Comparison of ENCODE assay signal across 27 cellular contexts in genomic region chr7:68700414-68700813, GRCh38.
DNase-seq lines count a peak whose midpoint lies in the region; ATAC-seq and TF ChIP-seq lines count a peak whose summit lies in the region.
"Had no signal": no experiment of that assay in that cellular context is flagged by ENCODE, and none has a peak within 500 bp of the region (broad histone marks: within the 10 kb centered on the region; RNA-seq: fewer than 3 reads in every experiment).

No MANE protein-coding gene starts in this region.

- H3K79me2 ChIP-seq in SK-N-SH (ENCODE audit: insufficient read depth) = no peaks in the 10 kb centered on the region
- H3K79me2 ChIP-seq in fibroblast of lung (ENCODE audit: control insufficient read depth, insufficient read depth, low read length) = no peaks in the 10 kb centered on the region

- H3K36me3 ChIP-seq in SK-N-SH (replicated peaks in 1 of 2; ENCODE audit: control insufficient read depth in 1 of 2, insufficient read depth in 2 of 2, low read length in 1 of 2) (no peaks in the 10 kb centered on the region), fibroblast of lung (ENCODE audit: control insufficient read depth, insufficient read depth, low read length) (no peaks in the 10 kb centered on the region)
- no peaks in the 10 kb centered on the region for H3K36me3 ChIP-seq in naive thymus-derived CD4-positive, alpha-beta T cell (ENCODE audit: control insufficient read depth in 2 of 3, insufficient read depth in 3 of 3, low read length in 3 of 3)

- no peak overlapping the region for H3K27ac Mint-ChIP-seq in naive thymus-derived CD4-positive, alpha-beta T cell
- H3K27ac Mint-ChIP-seq: activated B cell treated with CpG ODN at 0.5 μM for 24 hours; activated naive CD4-positive, alpha-beta T cell treated with anti-CD3 and anti-CD28 coated beads, Interleukin-2, amount 50 U/mL, for 24 hours; CD4-positive, CD25-positive, alpha-beta regulatory T cell; natural killer cell had no signal

- H3K27ac ChIP-seq in SK-N-SH (ENCODE audit: low read depth in 2 of 2, low read length in 1 of 2) (peak overlapping the region in 1 of 2 experiments; percentile 97; a peak in 2 of 4 replicates), fibroblast of lung (ENCODE audit: insufficient read depth, low read length) (no peak overlapping the region)
- no peak overlapping the region for H3K27ac ChIP-seq in naive thymus-derived CD4-positive, alpha-beta T cell (ENCODE audit: low read depth, low read length)
- H3K27ac ChIP-seq: dorsolateral prefrontal cortex had no signal

- H3K4me3 Mint-ChIP-seq in naive thymus-derived CD4-positive, alpha-beta T cell = no peak overlapping the region
- H3K4me3 Mint-ChIP-seq: activated B cell treated with CpG ODN at 0.5 μM for 24 hours; activated naive CD4-positive, alpha-beta T cell treated with anti-CD3 and anti-CD28 coated beads, Interleukin-2, amount 50 U/mL, for 24 hours; CD4-positive, CD25-positive, alpha-beta regulatory T cell; natural killer cell had no signal

- peak overlapping the region; percentile 78; the same call in 1 of the 2 replicates for H3K9ac ChIP-seq in SK-N-SH
- H3K9ac ChIP-seq in fibroblast of lung (ENCODE audit: insufficient read depth, low read length) = no peak overlapping the region

- H3K4me1 ChIP-seq in SK-N-SH (ENCODE audit: control insufficient read depth in 1 of 2, insufficient read depth in 2 of 2, low read depth in 1 of 2, low read length in 1 of 2) = peaks cover 15 to 29% of the 10 kb centered on the region in 2 experiments; a peak in 3 of 4 replicates
- H3K4me1 ChIP-seq in fibroblast of lung (ENCODE audit: control insufficient read depth, extremely low read depth, insufficient read depth, low read length) = peaks cover 13% of the 10 kb centered on the region
- H3K4me1 ChIP-seq in naive thymus-derived CD4-positive, alpha-beta T cell (ENCODE audit: control insufficient read depth in 2 of 2, insufficient read depth in 2 of 2, low read length in 2 of 2) = no peaks in the 10 kb centered on the region

- H3K4me1 Mint-ChIP-seq in naive thymus-derived CD4-positive, alpha-beta T cell = no peaks in the 10 kb centered on the region
- H3K4me1 Mint-ChIP-seq: activated B cell treated with CpG ODN at 0.5 μM for 24 hours; activated naive CD4-positive, alpha-beta T cell treated with anti-CD3 and anti-CD28 coated beads, Interleukin-2, amount 50 U/mL, for 24 hours; CD4-positive, CD25-positive, alpha-beta regulatory T cell; natural killer cell had no signal

- H3K4me3 ChIP-seq in SK-N-SH (ENCODE audit: low read depth in 2 of 2, low read length in 1 of 2) (no peak overlapping the region), fibroblast of lung (replicated peaks in 1 of 4; ENCODE audit: control extremely low read depth in 1 of 4, insufficient read depth in 1 of 4, low read depth in 3 of 4, low read length in 4 of 4) (no peak overlapping the region), skeletal muscle cell (ENCODE audit: low read depth, low read length) (no peak overlapping the region)
- no peak overlapping the region for H3K4me3 ChIP-seq in naive thymus-derived CD4-positive, alpha-beta T cell (ENCODE audit: low read length)
- H3K4me3 ChIP-seq: dorsolateral prefrontal cortex had no signal

- TF ChIP-seq CTCF in SK-N-SH (IDR thresholded peaks at IDR 0.05) (no peak), fibroblast of lung (conservative IDR thresholded peaks at IDR 0.05 in 1 of 2, IDR thresholded peaks at IDR 0.05 in 1 of 2; ENCODE audit: low read depth in 1 of 2, low read length in 2 of 2) (no peak)

- peak overlapping the region; percentile 63; the same call in 1 of the 2 replicates for H3K4me2 ChIP-seq in SK-N-SH
- H3K4me2 ChIP-seq in fibroblast of lung (ENCODE audit: extremely low read depth, insufficient read depth, low read length) = no peak overlapping the region

- no peak for TF ChIP-seq RAD21 in SK-N-SH (IDR thresholded peaks at IDR 0.05; ENCODE audit: low read length)

- TF ChIP-seq EP300 in SK-N-SH (IDR thresholded peaks at IDR 0.05; ENCODE audit: borderline replicate concordance in 1 of 2, low read depth in 1 of 2, low read length in 1 of 2) = no peak

- peaks cover 37% of the 10 kb centered on the region for H3F3A ChIP-seq in SK-N-SH (replicated peaks; ENCODE audit: insufficient read depth)

- H3K9me3 Mint-ChIP-seq in naive thymus-derived CD4-positive, alpha-beta T cell = peaks cover 6 to 39% (median 12%) of the 10 kb centered on the region in 11 donors

- ATAC-seq in naive thymus-derived CD4-positive, alpha-beta T cell = no peak
- ATAC-seq in HG03159 (IDR thresholded peaks at IDR 0.05; ENCODE audit: unreplicated experiment) = no peak
- ATAC-seq: natural killer cell, Panc1 had no signal

- H4K20me1 ChIP-seq in SK-N-SH (ENCODE audit: insufficient read depth) = no peaks in the 10 kb centered on the region
- no peaks in the 10 kb centered on the region for H4K20me1 ChIP-seq in fibroblast of lung (ENCODE audit: control insufficient read depth, extremely low read depth, insufficient read depth, low read length)

- no peaks in the 10 kb centered on the region for H3K9me2 ChIP-seq in SK-N-SH

- no peaks in the 10 kb centered on the region for H3K36me3 Mint-ChIP-seq in naive thymus-derived CD4-positive, alpha-beta T cell
- H3K36me3 Mint-ChIP-seq: activated naive CD4-positive, alpha-beta T cell treated with anti-CD3 and anti-CD28 coated beads, Interleukin-2, amount 50 U/mL, for 24 hours; CD4-positive, CD25-positive, alpha-beta regulatory T cell; natural killer cell had no signal

- DNase-seq in H4 (ENCODE audit: low spot score) (peak; percentile 56), SK-N-SH (no peak), fibroblast of lung (ENCODE audit: low read depth in 2 of 2) (peak; percentile 25 to 68), skeletal muscle cell (ENCODE audit: low read depth) (peak; percentile 74), HEK293T (ENCODE audit: extremely low spot score) (no peak)
- no peak for DNase-seq in naive thymus-derived CD4-positive, alpha-beta T cell
- DNase-seq: activated B cell treated with CpG ODN at 0.5 μM for 24 hours; activated CD4-positive, alpha-beta T cell treated with anti-CD3 and anti-CD28 coated beads, Interleukin-2, amount 50 U/mL, for 48 hours; anterior cingulate cortex; CD4-positive, CD25-positive, alpha-beta regulatory T cell; central memory CD4-positive, alpha-beta T cell; dorsolateral prefrontal cortex; Karpas-422; midbrain; MV-4-11; natural killer cell; NCI-H1436 treated with DMSO at 0.1 percent for 48 hours; NCI-H2107; NCI-H524; NK-92 treated with Interleukin-12 subunit alpha and Interleukin-12 subunit beta, amount 100 ng/mL, for 24 hours; retina; stimulated activated CD4-positive, alpha-beta T cell treated with anti-CD3 and anti-CD28 coated beads, Interleukin-2, amount 100 ng/mL, for 24 hours; T-helper 1 cell; trophoblast cell had no signal

- H3K27me3 Mint-ChIP-seq in naive thymus-derived CD4-positive, alpha-beta T cell = peaks cover 0 to 5% (median 0%) of the 10 kb centered on the region in 5 donors
- H3K27me3 Mint-ChIP-seq: activated B cell treated with CpG ODN at 0.5 μM for 24 hours; activated naive CD4-positive, alpha-beta T cell treated with anti-CD3 and anti-CD28 coated beads, Interleukin-2, amount 50 U/mL, for 24 hours; CD4-positive, CD25-positive, alpha-beta regulatory T cell had no signal

- 58% methylated on average over 3 of the region's 3 CpGs for WGBS in SK-N-SH (ENCODE audit: low lambda C conversion rate)

- H2AFZ ChIP-seq in SK-N-SH (ENCODE audit: low read depth) (no peak overlapping the region), fibroblast of lung (ENCODE audit: low read length) (no peak overlapping the region)

- H3K9me3 ChIP-seq in SK-N-SH = no peaks in the 10 kb centered on the region
- H3K9me3 ChIP-seq in fibroblast of lung (ENCODE audit: control insufficient read depth, insufficient read depth, low read depth, low read length) = no peaks in the 10 kb centered on the region
- H3K9me3 ChIP-seq in naive thymus-derived CD4-positive, alpha-beta T cell (ENCODE audit: control insufficient read depth in 2 of 3, low read length in 3 of 3) = no peaks in the 10 kb centered on the region

- CTCF ChIA-PET in SK-N-SH (lab: Yijun Ruan, JAX) = interaction anchor here (0.6 to 1.4 kb wide), 2 partner anchors 16 to 17 kb away, joined by 3 read pairs; no protein-coding TSS in a partner anchor
- CTCF ChIA-PET in naive thymus-derived CD4-positive, alpha-beta T cell (lab: Charles Lee) = interaction anchor here (0.6 kb wide), 1 partner anchor 34 kb away, joined by 3 read pairs; no protein-coding TSS in a partner anchor
- CTCF ChIA-PET in HEK293T (lab: Yijun Ruan, JAX) = no interaction called here

- intact Hi-C loops in naive thymus-derived CD4-positive, alpha-beta T cell (cut with micrococcal nuclease) = no loop called here

- H3K27me3 ChIP-seq in SK-N-SH (ENCODE audit: insufficient read depth) (no peaks in the 10 kb centered on the region), fibroblast of lung (ENCODE audit: control insufficient read depth, insufficient read depth, low read length) (no peaks in the 10 kb centered on the region)
- H3K27me3 ChIP-seq in naive thymus-derived CD4-positive, alpha-beta T cell (ENCODE audit: control insufficient read depth in 2 of 2, insufficient read depth in 2 of 2, low read length in 2 of 2) = no peaks in the 10 kb centered on the region

- POLR2A ChIA-PET in SK-N-SH (lab: Yijun Ruan, JAX) (no interaction called here), HEK293T (lab: Yijun Ruan, JAX) (no interaction called here)
- POLR2A ChIA-PET in naive thymus-derived CD4-positive, alpha-beta T cell (lab: Charles Lee) = no interaction called here

TF ChIP-seq in SK-N-SH, 30 proteins besides CTCF, POLR2A, EP300 and RAD21 (continues in another document):
- TF ChIP-seq TCF12 (IDR thresholded peaks at IDR 0.05) (peak; percentile 53), GABPA (IDR thresholded peaks at IDR 0.05; ENCODE audit: low read depth) (no peak)

TF ChIP-seq in HEK293T, 16 proteins besides CTCF, POLR2A, EP300 and RAD21 (continues in another document):
- TF ChIP-seq SP1 (IDR thresholded peaks at IDR 0.05) = no peak
- no peak for TF ChIP-seq PKNOX1 (IDR thresholded peaks at IDR 0.05)
- TF ChIP-seq L3MBTL2 (conservative IDR thresholded peaks at IDR 0.05) = no peak
- TF ChIP-seq FOXK2 (IDR thresholded peaks at IDR 0.05) = no peak
- no peak for TF ChIP-seq FOXA1 (IDR thresholded peaks at IDR 0.05)
- no peak for TF ChIP-seq TARDBP (IDR thresholded peaks at IDR 0.05)
- no peak for TF ChIP-seq BHLHE40 (IDR thresholded peaks at IDR 0.05; ENCODE audit: borderline replicate concordance)
- no peak for TF ChIP-seq CTBP1 (IDR thresholded peaks at IDR 0.05; ENCODE audit: borderline replicate concordance)
- no peak for TF ChIP-seq SUZ12 (IDR thresholded peaks at IDR 0.05)
- no peak for TF ChIP-seq FOXM1 (IDR thresholded peaks at IDR 0.05; ENCODE audit: borderline replicate concordance)

Comparison
In these comparisons a context has a peak if more than half of its experiments do, and no peak if none do; other contexts are left out.
1. DNase-seq: peak in H4 (single experiment), fibroblast of lung (2 of 2) and skeletal muscle cell (single experiment); none in SK-N-SH (single experiment), naive thymus-derived CD4-positive, alpha-beta T cell (0 of 9) and HEK293T (single experiment).